7 cellular contexts compared by ENCODE assay signal in the genomic region with DNA sequence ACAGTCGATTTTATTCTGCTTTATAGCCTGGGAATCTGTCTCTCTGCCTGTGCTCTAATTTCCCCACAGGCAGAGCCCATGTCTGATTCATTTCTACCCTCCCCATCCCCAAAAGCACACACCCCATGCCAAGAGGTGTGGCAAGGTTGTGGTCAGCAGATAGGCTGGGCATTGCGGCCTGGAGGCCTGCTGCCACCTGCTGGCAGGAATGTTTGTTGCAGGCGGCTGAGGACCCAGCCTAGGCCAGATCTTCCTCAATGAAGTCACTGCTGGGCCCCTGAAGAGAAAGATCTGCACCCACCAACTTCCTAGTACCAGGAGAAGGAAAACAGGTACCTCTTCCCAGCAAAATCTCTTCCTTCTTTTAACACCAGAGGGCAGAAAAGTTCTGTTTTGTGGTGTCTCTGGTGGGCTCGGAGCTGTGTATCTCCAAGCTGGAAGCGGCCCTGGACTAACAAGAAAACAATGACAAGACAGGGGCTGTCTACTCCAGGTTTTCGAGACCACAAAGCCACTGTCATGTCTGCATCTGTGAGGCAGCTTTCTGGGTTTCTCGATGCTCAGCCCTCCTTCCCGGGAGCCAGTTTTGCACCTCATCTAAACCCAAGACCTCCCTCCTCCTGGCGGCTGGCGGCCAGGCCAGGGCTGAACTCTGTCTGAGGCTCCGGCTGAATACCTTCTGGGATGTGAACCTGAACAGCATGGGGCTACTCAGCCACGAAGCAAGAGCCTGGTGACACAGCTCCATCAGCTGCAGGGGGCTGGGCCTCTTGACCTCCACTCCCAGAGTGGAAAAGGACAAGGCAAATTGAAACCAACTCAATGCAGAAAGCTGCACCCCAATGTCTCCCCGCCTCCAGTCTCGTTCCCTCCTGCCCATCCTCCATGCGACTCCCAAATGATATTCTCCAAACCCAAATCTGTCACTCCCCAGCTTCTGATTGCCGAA. TPM values are rescaled to one million over a fixed set of nuclear protein-coding genes. Genes with fewer than 3 reads are reported as not detected.
DNase-seq lines count a peak whose midpoint lies in the region; ATAC-seq, FAIRE-seq and TF ChIP-seq lines count a peak whose summit lies in the region.

No MANE protein-coding gene starts in this region.

- no peak overlapping the region for H3K9ac ChIP-seq in neuronal stem cell (ENCODE audit: low read depth, low read length, poor library complexity)

- peak overlapping the region; percentile 79 for H3K18ac ChIP-seq in neuronal stem cell (ENCODE audit: low read length)

- in situ Hi-C loops in Panc1 (cut with HindIII; ENCODE audit: low pct_unique_long_range_greater_than_20kb, low sequenced_read_pairs), result no loop called here

- no peak overlapping the region for H2BK12ac ChIP-seq in neuronal stem cell (ENCODE audit: low read length)

- H3K9me3 ChIP-seq in Panc1 (ENCODE audit: control insufficient read depth, insufficient read depth, low read depth, low read length) (no peaks in the 10 kb centered on the region), neuronal stem cell (replicated peaks in 1 of 2; ENCODE audit: control insufficient read depth in 2 of 2, insufficient read depth in 1 of 2, low read depth in 1 of 2, low read length in 2 of 2) (no peaks in the 10 kb centered on the region)

- WGBS in neuronal stem cell (ENCODE audit: extremely low coverage in 2 of 2, insufficient read length in 2 of 2, insufficient replicate concordance in 1 of 2), 2 donors, result no CpG with 5 or more reads among the region's 16 CpGs

- peak; percentile 95 for FAIRE-seq in urothelium cell line (lab: Jason Lieb, UNC)

- H3K27ac ChIP-seq in Panc1 (ENCODE audit: low read length), result no peak overlapping the region
- peak overlapping the region; percentile 0 for H3K27ac ChIP-seq in neuronal stem cell (replicated peaks; ENCODE audit: low read length)

- peak overlapping the region; percentile 66 for H3K14ac ChIP-seq in neuronal stem cell (ENCODE audit: low read length)

- peak overlapping the region; percentile 27 for H2BK5ac ChIP-seq in neuronal stem cell (ENCODE audit: low read length)

- peak; percentile 41 for DNase-seq in GM06990 (ENCODE audit: extremely low read depth, insufficient read length)
- DNase-seq in Panc1 (ENCODE audit: low read depth, low spot score), result peak; percentile 69
- DNase-seq in activated gamma-delta T cell treated with Interleukin-2 at 50 U/mL for 16 hours, result peak; percentile 45
- peak; percentile 45 for DNase-seq in foreskin melanocyte
- DNase-seq in neuronal stem cell (ENCODE audit: low spot score), result peak; percentile 70
- DNase-seq in urothelium cell line (ENCODE audit: low spot score), result peak; percentile 95

- CTCF ChIA-PET in Panc1 (lab: Charles Lee), result no interaction called here

- peak overlapping the region; percentile 67 for H2AK5ac ChIP-seq in neuronal stem cell (ENCODE audit: low read depth, low read length)

- peak overlapping the region; percentile 83 for H2AFZ ChIP-seq in neuronal stem cell (ENCODE audit: low read length)

- H3K79me1 ChIP-seq in neuronal stem cell (ENCODE audit: low read depth, low read length), result peaks cover 4% of the 10 kb centered on the region

- no peak overlapping the region for H3K4me3 ChIP-seq in GM06990 (replicated peaks; ENCODE audit: low read depth, low read length)
- no peak overlapping the region for H3K4me3 ChIP-seq in Panc1 (ENCODE audit: low read depth in 2 of 2, low read length in 2 of 2)
- no peak overlapping the region for H3K4me3 ChIP-seq in neuronal stem cell (ENCODE audit: low read length in 2 of 2)

- ATAC-seq in HG02678 (IDR thresholded peaks at IDR 0.05; ENCODE audit: unreplicated experiment) (peak; percentile 61), Panc1 (peak; percentile 90)

- intact Hi-C loops in Panc1 (cut with micrococcal nuclease; ENCODE audit: unreplicated experiment), result no loop called here

- TF ChIP-seq CTCF in GM06990 (IDR thresholded peaks at IDR 0.05; ENCODE audit: insufficient read depth, low read length, poor library complexity, severe bottlenecking), result peak; percentile 97
- peak; percentile 94 for TF ChIP-seq CTCF in Panc1 (IDR thresholded peaks at IDR 0.05)

- no peak overlapping the region for H4K91ac ChIP-seq in neuronal stem cell (ENCODE audit: low read depth, low read length, poor library complexity)

- H2BK15ac ChIP-seq in neuronal stem cell (ENCODE audit: low read length), result peak overlapping the region; percentile 22

- H4K8ac ChIP-seq in neuronal stem cell (ENCODE audit: low read depth, low read length), result no peak overlapping the region

- H3K4me1 ChIP-seq in Panc1 (ENCODE audit: control insufficient read depth, insufficient read depth, low read length) (peaks cover 10% of the 10 kb centered on the region), neuronal stem cell (ENCODE audit: control insufficient read depth in 2 of 2, insufficient read depth in 1 of 2, low read depth in 1 of 2, low read length in 2 of 2) (peaks cover 7 to 20% of the 10 kb centered on the region in 2 donors)

- no peaks in the 10 kb centered on the region for H3K36me3 ChIP-seq in GM06990 (ENCODE audit: control insufficient read depth, insufficient read depth, low read length)
- no peaks in the 10 kb centered on the region for H3K36me3 ChIP-seq in Panc1 (ENCODE audit: control insufficient read depth, insufficient read depth, low read length)
- peaks cover 14 to 37% of the 10 kb centered on the region in 2 donors for H3K36me3 ChIP-seq in neuronal stem cell (replicated peaks in 1 of 2; ENCODE audit: control insufficient read depth in 2 of 2, insufficient read depth in 2 of 2, low read length in 2 of 2)

- H3K23ac ChIP-seq in neuronal stem cell (ENCODE audit: low read depth, low read length, poor library complexity), result no peak overlapping the region

- POLR2A ChIA-PET in Panc1 (lab: Charles Lee), result no interaction called here

- no TSS peak for BruUV-seq in Panc1 (replicated peaks; lab: Mats Ljungman, UMichigan)

- H3K4me2 ChIP-seq in neuronal stem cell (ENCODE audit: insufficient read depth, low read length, poor library complexity, severe bottlenecking), result no peak overlapping the region

- H3K27me3 ChIP-seq in GM06990 (replicated peaks; ENCODE audit: control insufficient read depth, insufficient read depth, low read length) (no peaks in the 10 kb centered on the region), Panc1 (ENCODE audit: control insufficient read depth, insufficient read depth, low read length) (no peaks in the 10 kb centered on the region), neuronal stem cell (ENCODE audit: control insufficient read depth in 3 of 3, insufficient read depth in 3 of 3, low read depth in 1 of 3, low read length in 3 of 3) (no peaks in the 10 kb centered on the region)

- H2BK120ac ChIP-seq in neuronal stem cell (ENCODE audit: low read depth, low read length), result no peak overlapping the region

- no peak overlapping the region for H3K4ac ChIP-seq in neuronal stem cell (ENCODE audit: low read length)

RNA-seq across cellular contexts. Expression of a gene that starts 4.9 kb away (rescaled TPM):
- total RNA-seq in Panc1 (2021; ENCODE audit: unreplicated experiment), result 19.6 TPM
- polyA plus RNA-seq in Panc1 (2012; ENCODE audit: insufficient read length), result 32.3 TPM
- polyA plus RNA-seq in neuronal stem cell (2013, experiment 1 of 2), result 31.8 TPM
- polyA plus RNA-seq in neuronal stem cell (2013, experiment 2 of 2), result 30.2 TPM

RNA-seq across cellular contexts. Expression of a gene that starts 16.0 kb away (rescaled TPM):
- total RNA-seq in Panc1 (2021; ENCODE audit: unreplicated experiment), result 3.3 TPM
- polyA plus RNA-seq in Panc1 (2012; ENCODE audit: insufficient read length), result 2.1 TPM
- 18.8 TPM for polyA plus RNA-seq in neuronal stem cell (2013, experiment 1 of 2)
- 18.5 TPM for polyA plus RNA-seq in neuronal stem cell (2013, experiment 2 of 2)

Comparison
In these comparisons a context has a peak if more than half of its experiments do, and no peak if none do; other contexts are left out.
1. DNase-seq: peak in every context shown above with its lines; median percentile 95 in urothelium cell line; 70 in neuronal stem cell; 69 in Panc1; 45 in activated gamma-delta T cell treated with Interleukin-2 at 50 U/mL for 16 hours; 45 in foreskin melanocyte; 41 in GM06990.